ENCODE assay signal across 16 cellular contexts in genomic region chrX:124488412-124489161, GRCh38.
A peak's percentile ranks its signal among the peaks of the same experiment; 100 is the strongest.
DNase-seq lines count a peak whose midpoint lies in the region; ATAC-seq and TF ChIP-seq lines count a peak whose summit lies in the region.
"Had no signal": no experiment of that assay in that cellular context is flagged by ENCODE, and none has a peak within 500 bp of the region (broad histone marks: within the 10 kb centered on the region; RNA-seq: fewer than 3 reads in every experiment).

No MANE protein-coding gene starts in this region.

- H3K4me3 Mint-ChIP-seq in HFFc6: no peak overlapping the region
- H3K4me3 Mint-ChIP-seq: nephron; stimulated activated naive CD8-positive, alpha-beta T cell treated with anti-CD3 and anti-CD28 coated beads, Interleukin-15, amount 100 ng/mL, for 72 hours had no signal

- H3K9ac ChIP-seq in KMS-11: no peak overlapping the region

- ATAC-seq in GM18519 (IDR thresholded peaks at IDR 0.05; ENCODE audit: low FRiP score, unreplicated experiment) (peak; percentile 90), GM21390 (IDR thresholded peaks at IDR 0.05; ENCODE audit: unreplicated experiment) (peak; percentile 87), HG02981 (IDR thresholded peaks at IDR 0.05; ENCODE audit: unreplicated experiment) (peak; percentile 84)
- ATAC-seq: right cardiac atrium; stimulated activated naive CD8-positive, alpha-beta T cell treated with anti-CD3 and anti-CD28 coated beads, Interleukin-15, amount 100 ng/mL, for 72 hours had no signal

- no peak overlapping the region for H2AFZ ChIP-seq in KMS-11 (ENCODE audit: low read depth)
- H2AFZ ChIP-seq in hepatocyte: no peak overlapping the region

- TF ChIP-seq CTCF in KMS-11 (conservative IDR thresholded peaks at IDR 0.05; ENCODE audit: low read depth, low read length) (no peak), hepatocyte (IDR thresholded peaks at IDR 0.05; ENCODE audit: poor library complexity) (no peak), HFFc6 (IDR thresholded peaks at IDR 0.05) (no peak)

- H3K79me2 ChIP-seq in KMS-11 (ENCODE audit: insufficient read depth, low read depth): no peaks in the 10 kb centered on the region
- H3K79me2 ChIP-seq in hepatocyte: no peaks in the 10 kb centered on the region

- H3K9me2 ChIP-seq in hepatocyte (replicated peaks; ENCODE audit: insufficient read depth): no peaks in the 10 kb centered on the region

- DNase-seq in hepatocyte (ENCODE audit: low spot score): no peak
- DNase-seq in HFFc6: no peak
- DNase-seq in NCI-H748 (lab: John Stamatoyannopoulos, UW; ENCODE audit: unreplicated experiment): no peak
- no peak for DNase-seq in DMS 273 treated with DMSO at 0.1 percent for 48 hours (lab: John Stamatoyannopoulos, UW)
- DNase-seq: activated CD4-positive, alpha-beta T cell treated with anti-CD3 and anti-CD28 coated beads, Interleukin-2, amount 50 U/mL, for 4 hours; dermis blood vessel endothelial cell; DND-41; NCI-H510A treated with DMSO at 0.1 percent for 48 hours; stimulated activated naive CD8-positive, alpha-beta T cell treated with anti-CD3 and anti-CD28 coated beads, Interleukin-15, amount 100 ng/mL, for 72 hours had no signal

- no peaks in the 10 kb centered on the region for H3K4me1 Mint-ChIP-seq in HFFc6 (ENCODE audit: low read depth)
- H3K4me1 Mint-ChIP-seq: nephron; stimulated activated naive CD8-positive, alpha-beta T cell treated with anti-CD3 and anti-CD28 coated beads, Interleukin-15, amount 100 ng/mL, for 72 hours had no signal

- no peaks in the 10 kb centered on the region for H3K9me3 ChIP-seq in hepatocyte (ENCODE audit: low read depth)
- H3K9me3 ChIP-seq: ascending aorta had no signal

- no peaks in the 10 kb centered on the region; the same call in 1 of the 2 replicates for H3K27me3 Mint-ChIP-seq in HFFc6 (ENCODE audit: insufficient read depth)
- H3K27me3 Mint-ChIP-seq: stimulated activated naive CD8-positive, alpha-beta T cell treated with anti-CD3 and anti-CD28 coated beads, Interleukin-15, amount 100 ng/mL, for 72 hours had no signal

- H3K27ac ChIP-seq in KMS-11: no peak overlapping the region
- no peak overlapping the region for H3K27ac ChIP-seq in hepatocyte
- H3K27ac ChIP-seq: ascending aorta had no signal

- 64% methylated on average over 4 of the region's 4 CpGs for WGBS in hepatocyte (ENCODE audit: low lambda C conversion rate, missing lambda C conversion rate)

- H3K4me3 ChIP-seq in KMS-11 (IDR thresholded peaks at IDR 0.05; ENCODE audit: insufficient read depth, low read depth, low read length) (no peak overlapping the region), hepatocyte (no peak overlapping the region)
- H3K4me3 ChIP-seq: ascending aorta had no signal

- H3K36me3 ChIP-seq in KMS-11 (ENCODE audit: insufficient read depth) (no peaks in the 10 kb centered on the region), hepatocyte (replicated peaks; ENCODE audit: insufficient read depth, low read depth) (no peaks in the 10 kb centered on the region)
- H3K36me3 ChIP-seq: ascending aorta had no signal

- no peaks in the 10 kb centered on the region for H3K36me3 Mint-ChIP-seq in HFFc6 (ENCODE audit: low read depth)

- H3K4me1 ChIP-seq in KMS-11 (ENCODE audit: low read depth, poor library complexity, severe bottlenecking) (peaks cover 19% of the 10 kb centered on the region), hepatocyte (ENCODE audit: insufficient read depth) (no peaks in the 10 kb centered on the region)
- H3K4me1 ChIP-seq: ascending aorta had no signal

- H3K4me2 ChIP-seq in KMS-11: peak overlapping the region; percentile 16; the same call in 1 of the 2 replicates
- H3K4me2 ChIP-seq in hepatocyte: no peak overlapping the region

- H3K27ac Mint-ChIP-seq in HFFc6: no peak overlapping the region
- H3K27ac Mint-ChIP-seq: nephron; stimulated activated naive CD8-positive, alpha-beta T cell treated with anti-CD3 and anti-CD28 coated beads, Interleukin-15, amount 100 ng/mL, for 72 hours had no signal

- H3K27me3 ChIP-seq in KMS-11 (ENCODE audit: insufficient read depth, low read depth) (peaks cover 8% of the 10 kb centered on the region), hepatocyte (no peaks in the 10 kb centered on the region)
- H3K27me3 ChIP-seq: ascending aorta had no signal

- no peaks in the 10 kb centered on the region for H4K20me1 ChIP-seq in KMS-11 (ENCODE audit: insufficient read depth)
- H4K20me1 ChIP-seq in hepatocyte (ENCODE audit: insufficient read depth, poor library complexity, severe bottlenecking): no peaks in the 10 kb centered on the region

- no peaks in the 10 kb centered on the region for H3K9me3 Mint-ChIP-seq in HFFc6
- H3K9me3 Mint-ChIP-seq: nephron; stimulated activated naive CD8-positive, alpha-beta T cell treated with anti-CD3 and anti-CD28 coated beads, Interleukin-15, amount 100 ng/mL, for 72 hours had no signal
